Comparison of ENCODE assay signal across 26 cellular contexts in genomic region chr2:84429328-84429727, GRCh38.
"Had no signal": no experiment of that assay in that cellular context is flagged by ENCODE, and none has a peak within 500 bp of the region (broad histone marks: within the 10 kb centered on the region; RNA-seq: fewer than 3 reads in every experiment).

No MANE protein-coding gene starts in this region.

- H3K36me3 ChIP-seq: colonic mucosa, prostate gland, uterus had no signal

- H3K27ac ChIP-seq: colonic mucosa, esophagus muscularis mucosa, foreskin keratinocyte, gastroesophageal sphincter, prostate gland, sigmoid colon, thoracic aorta, tibial nerve, upper lobe of right lung, uterus had no signal

- H3K4me3 Mint-ChIP-seq: dendritic cell treated with granulocyte-macrophage colony-stimulating factor and Interleukin-4, amounts not matched to agents 40 ng/mL and 50 ng/mL, for 4 days; immature natural killer cell; naive thymus-derived CD4-positive, alpha-beta T cell; nephron; stimulated activated memory B cell treated with anti-CD40 and anti-IgM and Interleukin-4, amounts not matched to agents 10 μg/mL and 1 μg/mL and 100 μg/mL, for 72 hours had no signal

- H3K9me3 ChIP-seq: colonic mucosa, esophagus muscularis mucosa, gastroesophageal sphincter, prostate gland, sigmoid colon, thoracic aorta, tibial nerve, upper lobe of right lung, uterus had no signal

- H3K27me3 Mint-ChIP-seq: dendritic cell treated with granulocyte-macrophage colony-stimulating factor and Interleukin-4, amounts not matched to agents 40 ng/mL and 50 ng/mL, for 4 days; naive thymus-derived CD4-positive, alpha-beta T cell; stimulated activated memory B cell treated with anti-CD40 and anti-IgM and Interleukin-4, amounts not matched to agents 10 μg/mL and 1 μg/mL and 100 μg/mL, for 72 hours had no signal

- H3K27ac Mint-ChIP-seq: dendritic cell treated with granulocyte-macrophage colony-stimulating factor and Interleukin-4, amounts not matched to agents 40 ng/mL and 50 ng/mL, for 4 days; stimulated activated memory B cell treated with anti-CD40 and anti-IgM and Interleukin-4, amounts not matched to agents 10 μg/mL and 1 μg/mL and 100 μg/mL, for 72 hours had no signal

- ATAC-seq: foreskin keratinocyte; gastroesophageal sphincter; naive thymus-derived CD4-positive, alpha-beta T cell; stimulated activated memory B cell treated with anti-CD40 and anti-IgM and Interleukin-4, amounts not matched to agents 10 μg/mL and 1 μg/mL and 100 μg/mL, for 72 hours; stimulated activated naive CD8-positive, alpha-beta T cell treated with anti-CD3 and anti-CD28 coated beads, Interleukin-15, Interleukin-2, amounts not matched to agents 100 U/mL and 50 U/mL, for 24 hours; upper lobe of right lung had no signal

- H3K9me3 Mint-ChIP-seq: dendritic cell treated with granulocyte-macrophage colony-stimulating factor and Interleukin-4, amounts not matched to agents 40 ng/mL and 50 ng/mL, for 4 days; immature natural killer cell; naive thymus-derived CD4-positive, alpha-beta T cell; stimulated activated memory B cell treated with anti-CD40 and anti-IgM and Interleukin-4, amounts not matched to agents 10 μg/mL and 1 μg/mL and 100 μg/mL, for 72 hours had no signal

- H3K4me1 ChIP-seq: colonic mucosa, foreskin keratinocyte, prostate gland, uterus had no signal

- H3K4me1 Mint-ChIP-seq: nephron had no signal

- DNase-seq: colonic mucosa; effector CD8-positive, alpha-beta T cell; hypothalamus; immature natural killer cell; islet precursor cell; kidney glomerular epithelial cell; mesendoderm; midbrain; naive thymus-derived CD4-positive, alpha-beta T cell; nucleus accumbens; right cardiac atrium; sigmoid colon; stimulated activated CD4-positive, alpha-beta T cell treated with anti-CD3 and anti-CD28 coated beads, Interleukin-2, amount 100 ng/mL, for 24 hours; stimulated activated CD4-positive, alpha-beta T cell treated with anti-CD3 and anti-CD28 coated beads, Interleukin-4, amount 100 ng/mL, for 24 hours; stimulated activated naive CD8-positive, alpha-beta T cell treated with anti-CD3 and anti-CD28 coated beads, Interleukin-15, Interleukin-2, amounts not matched to agents 100 U/mL and 50 U/mL, for 24 hours; upper lobe of right lung; uterus had no signal

- H3K27me3 ChIP-seq: colonic mucosa, esophagus muscularis mucosa, foreskin keratinocyte, gastroesophageal sphincter, sigmoid colon, tibial nerve, upper lobe of right lung, uterus had no signal

- H3K4me3 ChIP-seq: colonic mucosa, esophagus muscularis mucosa, gastroesophageal sphincter, prostate gland, sigmoid colon, thoracic aorta, tibial nerve, upper lobe of right lung, uterus had no signal
